In the genomic region with DNA sequence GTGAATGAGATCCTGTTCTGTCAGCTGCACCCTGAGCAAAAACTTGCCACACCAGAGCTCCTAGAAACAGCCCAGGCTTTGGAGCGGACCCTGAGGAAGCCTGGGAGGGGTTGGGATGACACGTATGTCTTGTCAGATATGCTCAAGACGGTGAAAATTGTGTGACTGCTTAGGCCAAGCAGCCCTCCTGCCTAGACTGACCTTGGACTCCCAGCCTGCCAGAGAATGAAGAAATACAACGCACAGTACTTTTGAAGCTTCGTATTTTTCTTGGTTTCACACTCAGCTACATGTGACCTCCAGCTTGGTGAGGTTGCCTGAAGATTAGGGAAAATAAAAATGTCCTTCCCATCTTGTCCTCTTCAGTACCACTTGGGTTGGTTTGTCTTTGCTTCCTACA, we compare ENCODE assay signal across 13 cellular contexts. TPM values are rescaled to one million over a fixed set of nuclear protein-coding genes. Genes with fewer than 3 reads are reported as not detected.
A peak's percentile ranks its signal among the peaks of the same experiment; 100 is the strongest.
DNase-seq lines count a peak whose midpoint lies in the region; ATAC-seq and TF ChIP-seq lines count a peak whose summit lies in the region.
"Had no signal": no experiment of that assay in that cellular context is flagged by ENCODE, and none has a peak within 500 bp of the region (broad histone marks: within the 10 kb centered on the region; RNA-seq: fewer than 3 reads in every experiment).

No MANE protein-coding gene starts in this region.

- intact Hi-C loops in activated B cell treated with CpG ODN at 0.5 μM for 24 hours (cut with micrococcal nuclease): no loop called here
- intact Hi-C loops in adrenal gland (cut with DNase I): no loop called here

- H3K4me1 Mint-ChIP-seq in activated T-cell treated with anti-CD3 and anti-CD28 coated beads, Interleukin-2, amount 50 U/mL, for 24 hours (ENCODE audit: low read depth): peaks cover 42% of the 10 kb centered on the region
- peaks cover 29% of the 10 kb centered on the region for H3K4me1 Mint-ChIP-seq in activated T-cell treated with anti-CD3 and anti-CD28 coated beads, Interleukin-2, amount 50 U/mL, for 72 hours (ENCODE audit: low read depth)
- peaks cover 6% of the 10 kb centered on the region for H3K4me1 Mint-ChIP-seq in activated B cell treated with CpG ODN at 0.5 μM for 24 hours
- H3K4me1 Mint-ChIP-seq in stimulated activated effector memory CD8-positive, alpha-beta T cell treated with anti-CD3 and anti-CD28 coated beads, Interleukin-12 subunit alpha, Interleukin-12 subunit beta, amount 100 ng/mL, for 72 hours: peaks cover 25% of the 10 kb centered on the region

- WGBS in adrenal gland, 4 donors: 52 to 56% (median 55%) methylated on average over 4 to 5 of the region's 5 CpGs

- TF ChIP-seq CTCF in activated B cell treated with CpG ODN at 0.5 μM for 24 hours (IDR thresholded peaks at IDR 0.05): no peak
- TF ChIP-seq CTCF in adrenal gland (IDR thresholded peaks at IDR 0.05): no peak

- no peaks in the 10 kb centered on the region for H3K9me3 ChIP-seq in adrenal gland (replicated peaks in 1 of 3)

- peaks cover 87% of the 10 kb centered on the region for H3K36me3 Mint-ChIP-seq in activated T-cell treated with anti-CD3 and anti-CD28 coated beads, Interleukin-2, amount 50 U/mL, for 24 hours (ENCODE audit: low read depth)
- peaks cover 15 to 23% of the 10 kb centered on the region in 2 donors for H3K36me3 Mint-ChIP-seq in activated T-cell treated with anti-CD3 and anti-CD28 coated beads, Interleukin-2, amount 50 U/mL, for 72 hours (ENCODE audit: insufficient read depth in 2 of 2)
- H3K36me3 Mint-ChIP-seq in activated B cell treated with CpG ODN at 0.5 μM for 24 hours (ENCODE audit: low read depth): peaks cover 69% of the 10 kb centered on the region
- H3K36me3 Mint-ChIP-seq in stimulated activated effector memory CD8-positive, alpha-beta T cell treated with anti-CD3 and anti-CD28 coated beads, Interleukin-12 subunit alpha, Interleukin-12 subunit beta, amount 100 ng/mL, for 72 hours: peaks cover 72% of the 10 kb centered on the region

- peaks cover 0 to 36% of the 10 kb centered on the region in 2 donors for H3K36me3 ChIP-seq in adrenal gland (replicated peaks in 1 of 2)
- peaks cover 29% of the 10 kb centered on the region for H3K36me3 ChIP-seq in H7 (replicated peaks; ENCODE audit: control insufficient read depth, insufficient read depth, low read length)

- CTCF ChIA-PET in activated B cell treated with CpG ODN at 0.5 μM for 24 hours (lab: Charles Lee): no interaction called here

- H3K27ac Mint-ChIP-seq in activated T-cell treated with anti-CD3 and anti-CD28 coated beads, Interleukin-2, amount 50 U/mL, for 24 hours: peak overlapping the region; percentile 45
- H3K27ac Mint-ChIP-seq in activated T-cell treated with anti-CD3 and anti-CD28 coated beads, Interleukin-2, amount 50 U/mL, for 72 hours: no peak overlapping the region
- H3K27ac Mint-ChIP-seq in activated B cell treated with CpG ODN at 0.5 μM for 24 hours: peak overlapping the region; percentile 19
- H3K27ac Mint-ChIP-seq in stimulated activated effector memory CD8-positive, alpha-beta T cell treated with anti-CD3 and anti-CD28 coated beads, Interleukin-12 subunit alpha, Interleukin-12 subunit beta, amount 100 ng/mL, for 72 hours: peak overlapping the region; percentile 84
- H3K27ac Mint-ChIP-seq: B cell; CD4-positive, alpha-beta T cell had no signal

- no peak for DNase-seq in activated T-cell treated with anti-CD3 and anti-CD28 coated beads, Interleukin-2, amount 50 U/mL, for 24 hours
- DNase-seq in activated T-cell treated with anti-CD3 and anti-CD28 coated beads, Interleukin-2, amount 50 U/mL, for 72 hours: no peak
- DNase-seq in activated B cell treated with CpG ODN at 0.5 μM for 24 hours: no peak
- peak in 4 of 7 donors; percentile 35 to 64 (median 47) for DNase-seq in adrenal gland
- peak in 1 of 2 donors; percentile 37 for DNase-seq in stimulated activated effector memory CD8-positive, alpha-beta T cell treated with anti-CD3 and anti-CD28 coated beads, Interleukin-12 subunit alpha, Interleukin-12 subunit beta, amount 100 ng/mL, for 72 hours (ENCODE audit: low spot score in 2 of 2)
- DNase-seq in H7: no peak
- DNase-seq: C1 segment of cervical spinal cord; Calu3; CD4-positive, alpha-beta T cell; DMS 273 treated with DMSO at 0.1 percent for 48 hours; GM23248 had no signal

- no peak overlapping the region for H3K4me3 Mint-ChIP-seq in activated T-cell treated with anti-CD3 and anti-CD28 coated beads, Interleukin-2, amount 50 U/mL, for 24 hours
- no peak overlapping the region for H3K4me3 Mint-ChIP-seq in activated T-cell treated with anti-CD3 and anti-CD28 coated beads, Interleukin-2, amount 50 U/mL, for 72 hours
- H3K4me3 Mint-ChIP-seq in activated B cell treated with CpG ODN at 0.5 μM for 24 hours: no peak overlapping the region
- no peak overlapping the region for H3K4me3 Mint-ChIP-seq in stimulated activated effector memory CD8-positive, alpha-beta T cell treated with anti-CD3 and anti-CD28 coated beads, Interleukin-12 subunit alpha, Interleukin-12 subunit beta, amount 100 ng/mL, for 72 hours
- H3K4me3 Mint-ChIP-seq: B cell; CD4-positive, alpha-beta T cell had no signal

- H3K4me3 ChIP-seq in adrenal gland: no peak overlapping the region
- no peak overlapping the region for H3K4me3 ChIP-seq in H7 (ENCODE audit: insufficient read depth, low read depth, low read length)
- H3K4me3 ChIP-seq: GM23248 had no signal

- no peak for ATAC-seq in activated T-cell treated with anti-CD3 and anti-CD28 coated beads, Interleukin-2, amount 50 U/mL, for 72 hours (replicated peaks in 1 of 2)
- ATAC-seq in activated B cell treated with CpG ODN at 0.5 μM for 24 hours (ENCODE audit: low read depth) (no peak), GM18873 (IDR thresholded peaks at IDR 0.05; ENCODE audit: low FRiP score, unreplicated experiment) (no peak)
- no peak for ATAC-seq in stimulated activated effector memory CD8-positive, alpha-beta T cell treated with anti-CD3 and anti-CD28 coated beads, Interleukin-12 subunit alpha, Interleukin-12 subunit beta, amount 100 ng/mL, for 72 hours

- H3K27me3 ChIP-seq in adrenal gland (no peaks in the 10 kb centered on the region), H7 (ENCODE audit: control insufficient read depth, insufficient read depth, low read length) (no peaks in the 10 kb centered on the region)

- peaks cover 16 to 17% of the 10 kb centered on the region in 2 donors for H3K4me1 ChIP-seq in adrenal gland (replicated peaks in 1 of 2)

- POLR2A ChIA-PET in activated B cell treated with CpG ODN at 0.5 μM for 24 hours (lab: Charles Lee): no interaction called here

- H3K27me3 Mint-ChIP-seq in activated T-cell treated with anti-CD3 and anti-CD28 coated beads, Interleukin-2, amount 50 U/mL, for 24 hours: no peaks in the 10 kb centered on the region
- no peaks in the 10 kb centered on the region for H3K27me3 Mint-ChIP-seq in activated T-cell treated with anti-CD3 and anti-CD28 coated beads, Interleukin-2, amount 50 U/mL, for 72 hours (ENCODE audit: low read depth)
- H3K27me3 Mint-ChIP-seq in activated B cell treated with CpG ODN at 0.5 μM for 24 hours: no peaks in the 10 kb centered on the region
- H3K27me3 Mint-ChIP-seq: B cell; CD4-positive, alpha-beta T cell had no signal

- peak overlapping the region in 4 of 5 donors; percentile 10 to 62 (median 24) for H3K27ac ChIP-seq in adrenal gland
- H3K27ac ChIP-seq: GM23248 had no signal

- H3K9me3 Mint-ChIP-seq in activated T-cell treated with anti-CD3 and anti-CD28 coated beads, Interleukin-2, amount 50 U/mL, for 24 hours: peaks cover 2% of the 10 kb centered on the region
- no peaks in the 10 kb centered on the region for H3K9me3 Mint-ChIP-seq in activated T-cell treated with anti-CD3 and anti-CD28 coated beads, Interleukin-2, amount 50 U/mL, for 72 hours
- peaks cover 3% of the 10 kb centered on the region for H3K9me3 Mint-ChIP-seq in activated B cell treated with CpG ODN at 0.5 μM for 24 hours
- no peaks in the 10 kb centered on the region for H3K9me3 Mint-ChIP-seq in stimulated activated effector memory CD8-positive, alpha-beta T cell treated with anti-CD3 and anti-CD28 coated beads, Interleukin-12 subunit alpha, Interleukin-12 subunit beta, amount 100 ng/mL, for 72 hours
- H3K9me3 Mint-ChIP-seq: CD4-positive, alpha-beta T cell had no signal

- TF ChIP-seq POLR2A in adrenal gland (IDR thresholded peaks at IDR 0.05): no peak

RNA-seq across cellular contexts. Expression of gene METTL13, which starts 15.1 kb away (rescaled TPM):
- 10 to 100 TPM; 38.0 to 46.4 TPM for total RNA-seq in activated T-cell treated with anti-CD3 and anti-CD28 coated beads, Interleukin-2, amount 50 U/mL, for 72 hours
- total RNA-seq in activated B cell treated with CpG ODN at 0.5 μM for 24 hours: 33.6 and 35.7 TPM in 2 replicates
- 10 to 100 TPM; 22.7 to 38.3 (median 32.7) TPM for total RNA-seq in adrenal gland
- polyA plus RNA-seq in adrenal gland: 10 to 100 TPM in 2 of 3 donors, 1 to 10 TPM in 1; 9.6 to 37.1 (median 12.3) TPM
- 47.9 and 49.5 TPM in 2 replicates for total RNA-seq in H7 (2014; rRNA removed; shearing (Covaris generic))

RNA-seq across cellular contexts. Expression of gene DNM3, which starts 44.7 kb away (rescaled TPM):
- 1 to 10 TPM; 1.5 to 3.4 TPM for total RNA-seq in activated T-cell treated with anti-CD3 and anti-CD28 coated beads, Interleukin-2, amount 50 U/mL, for 72 hours
- total RNA-seq in activated B cell treated with CpG ODN at 0.5 μM for 24 hours (1.9 and 2.1 TPM in 2 replicates), adrenal gland (10 to 100 TPM; 14.2 to 47.2 (median 23.9) TPM)
- 10 to 100 TPM in 1 of 3 donors, 1 to 10 TPM in 2; 7.2 to 12.6 (median 9.8) TPM for polyA plus RNA-seq in adrenal gland
- 0.73 and 2.0 TPM in 2 replicates for total RNA-seq in H7 (2014; rRNA removed; shearing (Covaris generic))

RNA-seq across cellular contexts. Expression of gene VAMP4, which starts 54.7 kb away (rescaled TPM):
- total RNA-seq in activated T-cell treated with anti-CD3 and anti-CD28 coated beads, Interleukin-2, amount 50 U/mL, for 72 hours: 10 to 100 TPM; 18.9 to 19.2 TPM
- 9.0 and 10.5 TPM in 2 replicates for total RNA-seq in activated B cell treated with CpG ODN at 0.5 μM for 24 hours
- total RNA-seq in adrenal gland: 10 to 100 TPM in 6 of 8 donors, 1 to 10 TPM in 2; 7.1 to 23.5 (median 16.4) TPM
- 10 to 100 TPM in 1 of 3 donors, 1 to 10 TPM in 2; 6.1 to 23.7 (median 7.7) TPM for polyA plus RNA-seq in adrenal gland
- 8.2 and 10.9 TPM in 2 replicates for total RNA-seq in H7 (2014; rRNA removed; shearing (Covaris generic))

Comparison
In these comparisons a context has a peak if more than half of its experiments do, and no peak if none do; other contexts are left out.
1. DNase-seq: peak in adrenal gland (4 of 7); none in activated T-cell treated with anti-CD3 and anti-CD28 coated beads, Interleukin-2, amount 50 U/mL, for 24 hours (single experiment), activated T-cell treated with anti-CD3 and anti-CD28 coated beads, Interleukin-2, amount 50 U/mL, for 72 hours (0 of 2), activated B cell treated with CpG ODN at 0.5 μM for 24 hours (single experiment) and H7 (single experiment).